Comparison of ENCODE assay signal across 15 cellular contexts in the genomic region with DNA sequence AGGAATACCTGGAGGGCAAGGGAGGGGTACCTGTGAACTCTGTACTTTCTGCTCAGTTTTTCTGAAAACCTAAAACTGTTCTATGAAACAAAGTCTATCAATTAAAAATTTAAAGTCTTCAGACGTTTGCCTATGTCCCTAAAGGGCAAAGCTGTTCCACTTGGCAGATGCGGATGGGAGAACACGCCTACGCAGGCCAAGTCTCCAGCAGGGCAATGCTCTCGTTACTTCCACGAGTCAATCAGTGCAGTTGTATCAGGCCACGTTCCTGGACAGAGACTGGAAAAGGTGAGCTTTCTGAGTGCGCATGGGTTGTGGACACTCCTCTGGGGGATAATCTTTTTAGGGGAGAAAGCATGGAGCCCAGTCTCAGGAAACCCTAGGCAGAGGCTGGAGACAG.
DNase-seq lines count a peak whose midpoint lies in the region; ATAC-seq and TF ChIP-seq lines count a peak whose summit lies in the region.
"Had no signal": no experiment of that assay in that cellular context is flagged by ENCODE, and none has a peak within 500 bp of the region (broad histone marks: within the 10 kb centered on the region; RNA-seq: fewer than 3 reads in every experiment).

No MANE protein-coding gene starts in this region.

- H2AFZ ChIP-seq in neural progenitor cell (replicated peaks) = no peak overlapping the region
- no peak overlapping the region for H2AFZ ChIP-seq in smooth muscle cell (ENCODE audit: low read depth)

- H3K27ac ChIP-seq in neural progenitor cell (no peak overlapping the region), thymus (ENCODE audit: low read depth) (peak overlapping the region; percentile 47), smooth muscle cell (ENCODE audit: low read depth) (no peak overlapping the region)

- H3K4me3 Mint-ChIP-seq in WTC11 (no peak overlapping the region), neural progenitor cell (no peak overlapping the region)
- H3K4me3 Mint-ChIP-seq: B cell; CD8-positive, alpha-beta T cell; H9 had no signal

- no peaks in the 10 kb centered on the region for H3K27me3 Mint-ChIP-seq in WTC11 (ENCODE audit: low read depth)
- H3K27me3 Mint-ChIP-seq in neural progenitor cell (ENCODE audit: insufficient read depth, low read depth) = peaks cover 4% of the 10 kb centered on the region

- H3K9me3 ChIP-seq in neural progenitor cell (ENCODE audit: low read depth) (no peaks in the 10 kb centered on the region), thymus (ENCODE audit: control insufficient read depth) (no peaks in the 10 kb centered on the region), smooth muscle cell (replicated peaks; ENCODE audit: low read depth) (no peaks in the 10 kb centered on the region)

- no peak for TF ChIP-seq CTCF in WTC11 (IDR thresholded peaks at IDR 0.05)
- TF ChIP-seq CTCF in neural progenitor cell (IDR thresholded peaks at IDR 0.05) = no peak
- no peak for TF ChIP-seq CTCF in smooth muscle cell (IDR thresholded peaks at IDR 0.05; ENCODE audit: borderline replicate concordance, insufficient read depth, poor library complexity, severe bottlenecking)

- H4K20me1 ChIP-seq in neural progenitor cell (ENCODE audit: low read depth) (peaks cover 23% of the 10 kb centered on the region), smooth muscle cell (ENCODE audit: low read depth) (peaks cover 86% of the 10 kb centered on the region)

- H3K9ac ChIP-seq in neural progenitor cell (no peak overlapping the region), smooth muscle cell (ENCODE audit: low read depth) (no peak overlapping the region)

- in situ Hi-C loops in G401 (cut with HindIII; ENCODE audit: low sequenced_read_pairs) = no loop called here

- H3K4me1 ChIP-seq in neural progenitor cell = peaks cover 14% of the 10 kb centered on the region
- no peaks in the 10 kb centered on the region for H3K4me1 ChIP-seq in thymus (ENCODE audit: control insufficient read depth, insufficient read depth, low read length)
- no peaks in the 10 kb centered on the region for H3K4me1 ChIP-seq in smooth muscle cell (ENCODE audit: low read depth)

- DNase-seq in G401 (ENCODE audit: low spot score) (peak; percentile 12), WTC11 (ENCODE audit: low spot score) (no peak), neural progenitor cell (ENCODE audit: low spot score) (no peak), smooth muscle cell (lab: John Stamatoyannopoulos, UW; ENCODE audit: unreplicated experiment) (no peak)
- DNase-seq: CD8-positive, alpha-beta T cell; COR-L47; DMS53; GOT3; H9; IMR-90 had no signal

- H3K36me3 Mint-ChIP-seq in WTC11 (no peaks in the 10 kb centered on the region; the same call in 1 of the 2 replicates), neural progenitor cell (peaks cover 19% of the 10 kb centered on the region)
- H3K36me3 Mint-ChIP-seq: CD14-positive monocyte; CD8-positive, alpha-beta T cell had no signal

- no peaks in the 10 kb centered on the region for H3K27me3 ChIP-seq in neural progenitor cell
- no peaks in the 10 kb centered on the region for H3K27me3 ChIP-seq in thymus (ENCODE audit: control insufficient read depth, insufficient read depth)
- no peaks in the 10 kb centered on the region for H3K27me3 ChIP-seq in smooth muscle cell (ENCODE audit: low read depth)

- CTCF ChIA-PET in WTC11 (lab: Charles Lee) = no interaction called here

- H3K4me1 Mint-ChIP-seq in WTC11 (peaks cover 38% of the 10 kb centered on the region), neural progenitor cell (peaks cover 40% of the 10 kb centered on the region)
- H3K4me1 Mint-ChIP-seq: B cell had no signal

- no peak overlapping the region for H3K4me2 ChIP-seq in neural progenitor cell
- no peak overlapping the region for H3K4me2 ChIP-seq in smooth muscle cell

- H3K79me2 ChIP-seq in neural progenitor cell (ENCODE audit: low read depth) = peaks cover 64% of the 10 kb centered on the region
- peaks cover 84% of the 10 kb centered on the region for H3K79me2 ChIP-seq in smooth muscle cell (ENCODE audit: low read depth)

- H3K4me3 ChIP-seq in neural progenitor cell = no peak overlapping the region
- no peak overlapping the region for H3K4me3 ChIP-seq in thymus (ENCODE audit: low read length)
- no peak overlapping the region for H3K4me3 ChIP-seq in smooth muscle cell

- H3K27ac Mint-ChIP-seq in WTC11 (peak overlapping the region; percentile 32; the same call in 1 of the 2 replicates), neural progenitor cell (peak overlapping the region; percentile 63)
- H3K27ac Mint-ChIP-seq: B cell; CD14-positive monocyte; CD8-positive, alpha-beta T cell; H9 had no signal

- H3K36me3 ChIP-seq in neural progenitor cell (no peaks in the 10 kb centered on the region), thymus (ENCODE audit: control insufficient read depth, insufficient read depth) (no peaks in the 10 kb centered on the region), smooth muscle cell (ENCODE audit: low read depth) (no peaks in the 10 kb centered on the region)

- H3K9me3 Mint-ChIP-seq in WTC11 = no peaks in the 10 kb centered on the region
- peaks cover 9% of the 10 kb centered on the region for H3K9me3 Mint-ChIP-seq in neural progenitor cell
- H3K9me3 Mint-ChIP-seq: CD8-positive, alpha-beta T cell; H9 had no signal

- POLR2A ChIA-PET in WTC11 (lab: Charles Lee) = no interaction called here

- peaks cover 16% of the 10 kb centered on the region for H3F3A ChIP-seq in neural progenitor cell (ENCODE audit: low read depth)
- peaks cover 20% of the 10 kb centered on the region for H3F3A ChIP-seq in smooth muscle cell (ENCODE audit: low read depth)

- no peak for ATAC-seq in WTC11
- ATAC-seq in GM18868 (IDR thresholded peaks at IDR 0.05; ENCODE audit: unreplicated experiment) = no peak
- no peak for ATAC-seq in GM19324 (IDR thresholded peaks at IDR 0.05; ENCODE audit: low FRiP score, unreplicated experiment)
- ATAC-seq: CD8-positive, alpha-beta T cell had no signal

- WGBS in thymus = 90% methylated on average over 8 of the region's 8 CpGs
- WGBS in smooth muscle cell (ENCODE audit: low lambda C conversion rate) = 84% methylated on average over 8 of the region's 8 CpGs

TF ChIP-seq in WTC11, 78 proteins besides CTCF, POLR2A, EP300 and RAD21 (continues in another document):
- TF ChIP-seq, protein P1, sequence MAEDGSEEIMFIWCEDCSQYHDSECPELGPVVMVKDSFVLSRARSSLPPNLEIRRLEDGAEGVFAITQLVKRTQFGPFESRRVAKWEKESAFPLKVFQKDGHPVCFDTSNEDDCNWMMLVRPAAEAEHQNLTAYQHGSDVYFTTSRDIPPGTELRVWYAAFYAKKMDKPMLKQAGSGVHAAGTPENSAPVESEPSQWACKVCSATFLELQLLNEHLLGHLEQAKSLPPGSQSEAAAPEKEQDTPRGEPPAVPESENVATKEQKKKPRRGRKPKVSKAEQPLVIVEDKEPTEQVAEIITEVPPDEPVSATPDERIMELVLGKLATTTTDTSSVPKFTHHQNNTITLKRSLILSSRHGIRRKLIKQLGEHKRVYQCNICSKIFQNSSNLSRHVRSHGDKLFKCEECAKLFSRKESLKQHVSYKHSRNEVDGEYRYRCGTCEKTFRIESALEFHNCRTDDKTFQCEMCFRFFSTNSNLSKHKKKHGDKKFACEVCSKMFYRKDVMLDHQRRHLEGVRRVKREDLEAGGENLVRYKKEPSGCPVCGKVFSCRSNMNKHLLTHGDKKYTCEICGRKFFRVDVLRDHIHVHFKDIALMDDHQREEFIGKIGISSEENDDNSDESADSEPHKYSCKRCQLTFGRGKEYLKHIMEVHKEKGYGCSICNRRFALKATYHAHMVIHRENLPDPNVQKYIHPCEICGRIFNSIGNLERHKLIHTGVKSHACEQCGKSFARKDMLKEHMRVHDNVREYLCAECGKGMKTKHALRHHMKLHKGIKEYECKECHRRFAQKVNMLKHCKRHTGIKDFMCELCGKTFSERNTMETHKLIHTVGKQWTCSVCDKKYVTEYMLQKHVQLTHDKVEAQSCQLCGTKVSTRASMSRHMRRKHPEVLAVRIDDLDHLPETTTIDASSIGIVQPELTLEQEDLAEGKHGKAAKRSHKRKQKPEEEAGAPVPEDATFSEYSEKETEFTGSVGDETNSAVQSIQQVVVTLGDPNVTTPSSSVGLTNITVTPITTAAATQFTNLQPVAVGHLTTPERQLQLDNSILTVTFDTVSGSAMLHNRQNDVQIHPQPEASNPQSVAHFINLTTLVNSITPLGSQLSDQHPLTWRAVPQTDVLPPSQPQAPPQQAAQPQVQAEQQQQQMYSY (CRISPR knock-in tag; IDR thresholded peaks at IDR 0.05) = no peak
- TF ChIP-seq CBFB (CRISPR knock-in tag; IDR thresholded peaks at IDR 0.05; ENCODE audit: low read depth) (no peak), TEAD1 (CRISPR knock-in tag; IDR thresholded peaks at IDR 0.05) (no peak), HMGA2 (CRISPR knock-in tag; IDR thresholded peaks at IDR 0.05) (no peak), GTF2I (CRISPR knock-in tag; conservative IDR thresholded peaks at IDR 0.05) (no peak)
- TF ChIP-seq, protein P2, sequence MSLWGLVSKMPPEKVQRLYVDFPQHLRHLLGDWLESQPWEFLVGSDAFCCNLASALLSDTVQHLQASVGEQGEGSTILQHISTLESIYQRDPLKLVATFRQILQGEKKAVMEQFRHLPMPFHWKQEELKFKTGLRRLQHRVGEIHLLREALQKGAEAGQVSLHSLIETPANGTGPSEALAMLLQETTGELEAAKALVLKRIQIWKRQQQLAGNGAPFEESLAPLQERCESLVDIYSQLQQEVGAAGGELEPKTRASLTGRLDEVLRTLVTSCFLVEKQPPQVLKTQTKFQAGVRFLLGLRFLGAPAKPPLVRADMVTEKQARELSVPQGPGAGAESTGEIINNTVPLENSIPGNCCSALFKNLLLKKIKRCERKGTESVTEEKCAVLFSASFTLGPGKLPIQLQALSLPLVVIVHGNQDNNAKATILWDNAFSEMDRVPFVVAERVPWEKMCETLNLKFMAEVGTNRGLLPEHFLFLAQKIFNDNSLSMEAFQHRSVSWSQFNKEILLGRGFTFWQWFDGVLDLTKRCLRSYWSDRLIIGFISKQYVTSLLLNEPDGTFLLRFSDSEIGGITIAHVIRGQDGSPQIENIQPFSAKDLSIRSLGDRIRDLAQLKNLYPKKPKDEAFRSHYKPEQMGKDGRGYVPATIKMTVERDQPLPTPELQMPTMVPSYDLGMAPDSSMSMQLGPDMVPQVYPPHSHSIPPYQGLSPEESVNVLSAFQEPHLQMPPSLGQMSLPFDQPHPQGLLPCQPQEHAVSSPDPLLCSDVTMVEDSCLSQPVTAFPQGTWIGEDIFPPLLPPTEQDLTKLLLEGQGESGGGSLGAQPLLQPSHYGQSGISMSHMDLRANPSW (CRISPR knock-in tag; conservative IDR thresholded peaks at IDR 0.05; ENCODE audit: low read depth) = no peak
- TF ChIP-seq, protein P3, sequence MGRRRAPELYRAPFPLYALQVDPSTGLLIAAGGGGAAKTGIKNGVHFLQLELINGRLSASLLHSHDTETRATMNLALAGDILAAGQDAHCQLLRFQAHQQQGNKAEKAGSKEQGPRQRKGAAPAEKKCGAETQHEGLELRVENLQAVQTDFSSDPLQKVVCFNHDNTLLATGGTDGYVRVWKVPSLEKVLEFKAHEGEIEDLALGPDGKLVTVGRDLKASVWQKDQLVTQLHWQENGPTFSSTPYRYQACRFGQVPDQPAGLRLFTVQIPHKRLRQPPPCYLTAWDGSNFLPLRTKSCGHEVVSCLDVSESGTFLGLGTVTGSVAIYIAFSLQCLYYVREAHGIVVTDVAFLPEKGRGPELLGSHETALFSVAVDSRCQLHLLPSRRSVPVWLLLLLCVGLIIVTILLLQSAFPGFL (CRISPR knock-in tag; IDR thresholded peaks at IDR 0.05; ENCODE audit: borderline replicate concordance) = no peak
